Comparison of ENCODE assay signal across 25 cellular contexts in genomic region chr5:1220831-1221230, GRCh38. TPM values are rescaled to one million over a fixed set of nuclear protein-coding genes. Genes with fewer than 3 reads are reported as not detected.
"Had no signal": no experiment of that assay in that cellular context is flagged by ENCODE, and none has a peak within 500 bp of the region (broad histone marks: within the 10 kb centered on the region; RNA-seq: fewer than 3 reads in every experiment).

No MANE protein-coding gene starts in this region.

- H3K36me3 ChIP-seq: colonic mucosa, heart left ventricle, neutrophil, stomach, thoracic aorta, transverse colon had no signal

- H3K27ac ChIP-seq: colonic mucosa, heart left ventricle, neutrophil, skin epidermis, stomach, thoracic aorta, transverse colon had no signal

- H3K4me1 Mint-ChIP-seq: stimulated activated naive B cell treated with anti-CD40 and anti-IgM and Interleukin-4, amounts not matched to agents 10 μg/mL and 1 μg/mL and 100 μg/mL, for 72 hours had no signal

- H3K4me3 Mint-ChIP-seq: naive thymus-derived CD4-positive, alpha-beta T cell; nephron progenitor cell; stimulated activated naive B cell treated with anti-CD40 and anti-IgM and Interleukin-4, amounts not matched to agents 10 μg/mL and 1 μg/mL and 100 μg/mL, for 72 hours had no signal

- H3K9me3 ChIP-seq: colonic mucosa, heart left ventricle, neutrophil, thoracic aorta, transverse colon had no signal

- DNase-seq: colonic mucosa; dermis blood vessel endothelial cell; foreskin melanocyte; heart left ventricle; hippocampal formation; kidney glomerular epithelial cell; mesendoderm; naive thymus-derived CD4-positive, alpha-beta T cell; nephron progenitor cell; stimulated activated CD4-positive, alpha-beta T cell treated with anti-CD3 and anti-CD28 coated beads, Interleukin-2, amount 100 ng/mL, for 24 hours; stimulated activated CD4-positive, alpha-beta T cell treated with anti-CD3 and anti-CD28 coated beads, Interleukin-4, amount 100 ng/mL, for 4 hours; stimulated activated naive B cell treated with anti-CD40 and anti-IgM and Interleukin-4, amounts not matched to agents 10 μg/mL and 1 μg/mL and 100 μg/mL, for 72 hours; stomach; substantia nigra; transverse colon had no signal

- H3K36me3 Mint-ChIP-seq: naive thymus-derived CD4-positive, alpha-beta T cell; stimulated activated naive B cell treated with anti-CD40 and anti-IgM and Interleukin-4, amounts not matched to agents 10 μg/mL and 1 μg/mL and 100 μg/mL, for 72 hours had no signal

- H3K27ac Mint-ChIP-seq: naive thymus-derived CD4-positive, alpha-beta T cell; nephron progenitor cell; stimulated activated naive B cell treated with anti-CD40 and anti-IgM and Interleukin-4, amounts not matched to agents 10 μg/mL and 1 μg/mL and 100 μg/mL, for 72 hours had no signal

- H3K27me3 ChIP-seq: colonic mucosa, neutrophil had no signal

- ATAC-seq: heart left ventricle; naive thymus-derived CD4-positive, alpha-beta T cell; sciatic nerve; stimulated activated naive B cell treated with anti-CD40 and anti-IgM and Interleukin-4, amounts not matched to agents 10 μg/mL and 1 μg/mL and 100 μg/mL, for 72 hours had no signal

- H3K4me1 ChIP-seq: colonic mucosa, heart left ventricle, stomach, transverse colon had no signal

- H3K4me3 ChIP-seq: colonic mucosa, heart left ventricle, skin epidermis, stomach, thoracic aorta, transverse colon had no signal

RNA-seq across cellular contexts. Expression of gene SLC6A18, which starts 4.3 kb away (rescaled TPM):
- total RNA-seq: dermis blood vessel endothelial cell; epithelial cell of proximal tubule; heart left ventricle; liver; lung microvascular endothelial cell; naive thymus-derived CD4-positive, alpha-beta T cell; osteoblast; pulmonary artery endothelial cell; sciatic nerve; stomach; thoracic aorta; transverse colon; ureter had no signal
- polyA plus RNA-seq: heart left ventricle; liver; naive thymus-derived CD4-positive, alpha-beta T cell; stomach had no signal

RNA-seq across cellular contexts. Expression of gene SLC6A19, which starts 19.4 kb away (rescaled TPM):
- total RNA-seq: dermis blood vessel endothelial cell; epithelial cell of proximal tubule; heart left ventricle; lung microvascular endothelial cell; naive thymus-derived CD4-positive, alpha-beta T cell; osteoblast; pulmonary artery endothelial cell; thoracic aorta; ureter had no signal
- polyA plus RNA-seq: heart left ventricle; naive thymus-derived CD4-positive, alpha-beta T cell had no signal
